ENCODE assay signal across 24 cellular contexts in the genomic region with DNA sequence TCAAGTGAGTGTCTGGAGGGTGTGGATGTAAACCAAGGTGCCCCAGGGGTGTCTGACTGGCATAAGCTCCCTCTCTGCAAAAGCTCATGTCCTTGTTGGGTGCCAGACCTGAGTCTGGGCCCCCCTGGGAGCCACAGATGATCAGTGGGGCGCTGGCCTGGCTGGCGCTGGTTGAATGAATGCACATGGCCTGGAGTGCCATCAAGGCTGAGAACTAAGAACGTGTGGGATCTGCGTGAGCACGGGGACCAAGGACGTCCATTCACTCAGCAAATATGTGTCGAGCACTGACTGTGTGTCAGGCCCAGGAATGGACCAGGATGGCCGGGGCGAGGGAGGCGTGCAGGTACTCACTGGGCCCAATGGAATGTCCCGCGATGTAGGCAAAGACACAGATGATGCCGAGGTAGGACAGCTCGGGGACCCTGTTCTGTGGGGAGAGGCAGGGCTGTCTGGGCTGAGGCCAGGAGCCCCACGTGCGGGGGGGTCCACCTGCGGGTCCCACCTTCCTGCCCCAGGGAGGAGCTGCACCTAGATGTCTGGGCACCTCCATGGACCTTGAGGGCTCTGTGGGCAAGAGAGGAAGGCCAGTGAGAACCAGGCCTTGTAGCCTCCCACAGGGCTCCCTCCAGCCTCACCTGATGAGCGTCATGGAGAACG. TPM values are rescaled to one million over a fixed set of nuclear protein-coding genes. Genes with fewer than 3 reads are reported as not detected.
"Had no signal": no experiment of that assay in that cellular context is flagged by ENCODE, and none has a peak within 500 bp of the region (broad histone marks: within the 10 kb centered on the region; RNA-seq: fewer than 3 reads in every experiment).

No MANE protein-coding gene starts in this region.

- H3K36me3 Mint-ChIP-seq: naive B cell had no signal

- H3K27me3 ChIP-seq: colonic mucosa, dorsolateral prefrontal cortex, heart left ventricle, neutrophil, right atrium auricular region, sigmoid colon had no signal

- ATAC-seq: esophagus mucosa had no signal

- H3K4me3 Mint-ChIP-seq: nephron had no signal

- H3K4me3 ChIP-seq: colonic mucosa, dorsolateral prefrontal cortex, heart left ventricle, right atrium auricular region, sigmoid colon, skin epidermis had no signal

- H3K36me3 ChIP-seq: colonic mucosa, heart left ventricle, neutrophil, right atrium auricular region, sigmoid colon had no signal

- H3K4me1 ChIP-seq: colonic mucosa had no signal

- H3K9me3 Mint-ChIP-seq: naive B cell, nephron had no signal

- H3K27ac ChIP-seq: colonic mucosa, dorsolateral prefrontal cortex, heart left ventricle, neutrophil, right atrium auricular region, sigmoid colon, skin epidermis had no signal

- DNase-seq: colonic mucosa; dorsolateral prefrontal cortex; effector memory CD4-positive, alpha-beta T cell; heart left ventricle; hippocampal formation; mesendoderm; naive B cell; sigmoid colon; stimulated activated CD4-positive, alpha-beta T cell treated with anti-CD3 and anti-CD28 coated beads, Interleukin-2, amount 100 ng/mL, for 24 hours; stimulated activated CD4-positive, alpha-beta T cell treated with anti-CD3 and anti-CD28 coated beads, Interleukin-4, amount 100 ng/mL, for 4 hours; stimulated activated naive CD4-positive, alpha-beta T cell treated with Interleukin-2 at 50 U/mL for 16 hours had no signal

- H3K9me3 ChIP-seq: colonic mucosa, heart left ventricle, neutrophil, right atrium auricular region, sigmoid colon had no signal

RNA-seq across cellular contexts. Expression of gene SLC2A7, which starts 19.1 kb away (rescaled TPM):
- total RNA-seq: colonic mucosa, esophagus mucosa, fibroblast of lung, frontal cortex, glomerular endothelial cell, kidney epithelial cell, liver, lung microvascular endothelial cell, osteocyte, right atrium auricular region, sigmoid colon, urinary bladder had no signal
